24 cellular contexts compared by ENCODE assay signal in the genomic region with DNA sequence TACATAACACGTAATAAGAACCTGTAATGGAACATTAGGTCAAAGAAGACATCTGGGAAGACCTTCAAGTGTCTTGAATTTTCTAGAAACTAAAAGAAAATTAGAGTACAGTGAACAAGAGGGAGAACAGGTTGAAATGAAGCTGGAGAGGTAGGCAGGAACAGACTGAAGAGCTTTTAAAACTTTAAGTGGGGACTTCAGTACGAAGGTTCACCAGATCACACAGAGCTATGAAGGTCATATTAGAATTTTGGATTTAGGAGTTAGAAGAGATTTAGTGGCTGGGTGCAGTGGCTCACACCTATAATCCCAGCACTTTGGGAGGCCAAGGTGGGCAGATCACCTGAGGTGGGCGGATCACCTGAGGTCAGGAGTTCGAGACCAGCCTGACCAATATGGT. TPM values are rescaled to one million over a fixed set of nuclear protein-coding genes. Genes with fewer than 3 reads are reported as not detected.
DNase-seq lines count a peak whose midpoint lies in the region; ATAC-seq and TF ChIP-seq lines count a peak whose summit lies in the region.
"Had no signal": no experiment of that assay in that cellular context is flagged by ENCODE, and none has a peak within 500 bp of the region (broad histone marks: within the 10 kb centered on the region; RNA-seq: fewer than 3 reads in every experiment).

No MANE protein-coding gene starts in this region.

- H3K9me3 Mint-ChIP-seq in CD4-positive, CD25-positive, alpha-beta regulatory T cell, result no peaks in the 10 kb centered on the region
- no peaks in the 10 kb centered on the region for H3K9me3 Mint-ChIP-seq in activated T-helper 17 cell treated with anti-CD3 and anti-CD28 coated beads, Interleukin-2, amount 50 U/mL, for 72 hours
- H3K9me3 Mint-ChIP-seq in nephron progenitor cell, result no peaks in the 10 kb centered on the region
- H3K9me3 Mint-ChIP-seq: CD14-positive monocyte; CD4-positive, alpha-beta memory T cell; HFFc6 had no signal

- H3K4me1 Mint-ChIP-seq in CD4-positive, CD25-positive, alpha-beta regulatory T cell, result peaks cover 0 to 20% (median 5%) of the 10 kb centered on the region in 4 donors
- H3K4me1 Mint-ChIP-seq in activated T-helper 17 cell treated with anti-CD3 and anti-CD28 coated beads, Interleukin-2, amount 50 U/mL, for 72 hours, result no peaks in the 10 kb centered on the region
- no peaks in the 10 kb centered on the region for H3K4me1 Mint-ChIP-seq in nephron progenitor cell
- H3K4me1 Mint-ChIP-seq: CD14-positive monocyte had no signal

- no peak overlapping the region for H3K27ac ChIP-seq in CD4-positive, CD25-positive, alpha-beta regulatory T cell (ENCODE audit: insufficient read depth, low read length, poor library complexity, severe bottlenecking)
- H3K27ac ChIP-seq: A549; BLaER1 treated with 17β-estradiol and CSF1 and Interleukin-3, amounts not matched to agents 10 nM and 100 nM had no signal

- no peaks in the 10 kb centered on the region for H3K27me3 ChIP-seq in CD4-positive, CD25-positive, alpha-beta regulatory T cell (ENCODE audit: control insufficient read depth, insufficient read depth, low read length)
- H3K27me3 ChIP-seq: BE2C; BLaER1 treated with 17β-estradiol and CSF1 and Interleukin-3, amounts not matched to agents 10 nM and 100 nM had no signal

- no peak overlapping the region for H3K4me3 ChIP-seq in CD4-positive, CD25-positive, alpha-beta regulatory T cell (ENCODE audit: low read depth, low read length)
- H3K4me3 ChIP-seq: A549; BLaER1 treated with 17β-estradiol and CSF1 and Interleukin-3, amounts not matched to agents 10 nM and 100 nM; GM12878; HAP-1 had no signal

- H3K9me3 ChIP-seq in CD4-positive, CD25-positive, alpha-beta regulatory T cell (ENCODE audit: control insufficient read depth in 2 of 2, low read length in 2 of 2), result no peaks in the 10 kb centered on the region
- H3K9me3 ChIP-seq: A549; BE2C; BLaER1 treated with 17β-estradiol and CSF1 and Interleukin-3, amounts not matched to agents 10 nM and 100 nM; HAP-1 had no signal

- no peak overlapping the region for H3K4me3 Mint-ChIP-seq in CD4-positive, CD25-positive, alpha-beta regulatory T cell
- H3K4me3 Mint-ChIP-seq in activated T-helper 17 cell treated with anti-CD3 and anti-CD28 coated beads, Interleukin-2, amount 50 U/mL, for 72 hours, result no peak overlapping the region
- no peak overlapping the region for H3K4me3 Mint-ChIP-seq in nephron progenitor cell
- H3K4me3 Mint-ChIP-seq: CD14-positive monocyte; CD4-positive, alpha-beta memory T cell; HFFc6 had no signal

- intact Hi-C loops in posterior cingulate gyrus (cut with DNase I), result no loop called here

- TF ChIP-seq CTCF in nephron progenitor cell (IDR thresholded peaks at IDR 0.05), result no peak

- H3K27ac Mint-ChIP-seq in CD4-positive, CD25-positive, alpha-beta regulatory T cell, result peak overlapping the region in 2 of 3 donors; percentile 3 to 84
- peak overlapping the region; percentile 67 for H3K27ac Mint-ChIP-seq in activated T-helper 17 cell treated with anti-CD3 and anti-CD28 coated beads, Interleukin-2, amount 50 U/mL, for 72 hours
- peak overlapping the region; percentile 13 for H3K27ac Mint-ChIP-seq in nephron progenitor cell
- H3K27ac Mint-ChIP-seq: CD14-positive monocyte, HFFc6 had no signal

- H3K36me3 ChIP-seq in CD4-positive, CD25-positive, alpha-beta regulatory T cell (ENCODE audit: control insufficient read depth, insufficient read depth, low read length), result peaks cover 12% of the 10 kb centered on the region
- H3K36me3 ChIP-seq: BE2C, HAP-1 had no signal

- H3K36me3 Mint-ChIP-seq in CD4-positive, CD25-positive, alpha-beta regulatory T cell, result peaks cover 36% of the 10 kb centered on the region
- peaks cover 27% of the 10 kb centered on the region for H3K36me3 Mint-ChIP-seq in activated T-helper 17 cell treated with anti-CD3 and anti-CD28 coated beads, Interleukin-2, amount 50 U/mL, for 72 hours (ENCODE audit: low read depth)
- peaks cover 33% of the 10 kb centered on the region for H3K36me3 Mint-ChIP-seq in nephron progenitor cell (ENCODE audit: low read depth)

- H3K27me3 Mint-ChIP-seq in CD4-positive, CD25-positive, alpha-beta regulatory T cell, result no peaks in the 10 kb centered on the region
- H3K27me3 Mint-ChIP-seq in activated T-helper 17 cell treated with anti-CD3 and anti-CD28 coated beads, Interleukin-2, amount 50 U/mL, for 72 hours, result no peaks in the 10 kb centered on the region
- H3K27me3 Mint-ChIP-seq in nephron progenitor cell (ENCODE audit: low read depth, poor library complexity), result no peaks in the 10 kb centered on the region
- H3K27me3 Mint-ChIP-seq: CD4-positive, alpha-beta memory T cell had no signal

- no peaks in the 10 kb centered on the region for H3K4me1 ChIP-seq in CD4-positive, CD25-positive, alpha-beta regulatory T cell (ENCODE audit: control insufficient read depth, insufficient read depth, low read length, poor library complexity, severe bottlenecking)
- H3K4me1 ChIP-seq: A549, BE2C, HAP-1 had no signal

- DNase-seq in CD4-positive, CD25-positive, alpha-beta regulatory T cell, result no peak
- DNase-seq in DMS79 treated with DMSO at 0.1 percent for 48 hours (lab: John Stamatoyannopoulos, UW) (peak; percentile 4), nephron progenitor cell (no peak), posterior cingulate gyrus (no peak), NCI-H146 treated with DMSO at 0.1 percent for 48 hours (lab: John Stamatoyannopoulos, UW; ENCODE audit: unreplicated experiment) (no peak)
- DNase-seq: 8988T; ACHN; AML-193; BE2C; Calu3; CD4-positive, alpha-beta memory T cell; COR-L47; DMS53; EL; GDM1; GOT3; HFFc6 had no signal

- ATAC-seq in CD4-positive, CD25-positive, alpha-beta regulatory T cell (ENCODE audit: low read depth in 2 of 2), result no peak
- ATAC-seq in activated T-helper 17 cell treated with anti-CD3 and anti-CD28 coated beads, Interleukin-2, amount 50 U/mL, for 72 hours (replicated peaks), result no peak
- ATAC-seq in HG03457 (IDR thresholded peaks at IDR 0.05; ENCODE audit: unreplicated experiment), result no peak
- ATAC-seq: A549, GM12878 had no signal

RNA-seq across cellular contexts. Expression of gene MLANA, which starts 26.6 kb away (rescaled TPM):
- total RNA-seq in CD4-positive, CD25-positive, alpha-beta regulatory T cell, result not detected
- under 1 TPM in 2 of 4 donors, not detected in 2; 0.14 to 0.49 TPM for polyA plus RNA-seq in CD4-positive, CD25-positive, alpha-beta regulatory T cell
- total RNA-seq in activated T-helper 17 cell treated with anti-CD3 and anti-CD28 coated beads, Interleukin-2, amount 50 U/mL, for 72 hours, result not detected
- total RNA-seq: Calu3; CD4-positive, alpha-beta memory T cell; HFFc6 had no signal
- polyA plus RNA-seq: A549, CD14-positive monocyte had no signal

Comparison
In these comparisons a context has a peak if more than half of its experiments do, and no peak if none do; other contexts are left out.
1. H3K27ac Mint-ChIP-seq: peak in every context shown above with its lines; median percentile 67 in activated T-helper 17 cell treated with anti-CD3 and anti-CD28 coated beads, Interleukin-2, amount 50 U/mL, for 72 hours; 44 in CD4-positive, CD25-positive, alpha-beta regulatory T cell; 13 in nephron progenitor cell.